Comparison of ENCODE assay signal across 3 cellular contexts in genomic region chr16:85878407-85878806, GRCh38. TPM values are rescaled to one million over a fixed set of nuclear protein-coding genes. Genes with fewer than 3 reads are reported as not detected.
"Had no signal": no experiment of that assay in that cellular context is flagged by ENCODE, and none has a peak within 500 bp of the region (broad histone marks: within the 10 kb centered on the region; RNA-seq: fewer than 3 reads in every experiment).

No MANE protein-coding gene starts in this region.

- DNase-seq: GOT3, H7 had no signal

- H3K27ac ChIP-seq: GM23248 had no signal

- H3K4me3 ChIP-seq: GM23248 had no signal

- H3K9ac ChIP-seq: GM23248 had no signal

- H2AFZ ChIP-seq: GM23248 had no signal

RNA-seq across cellular contexts. Expression of gene IRF8, which starts 20.6 kb away (rescaled TPM):
- total RNA-seq: GM23248 had no signal
